In genomic region chr6:4801491-4802118, GRCh38 we compare ENCODE assay signal across 10 cellular contexts.
DNase-seq lines count a peak whose midpoint lies in the region; ATAC-seq and TF ChIP-seq lines count a peak whose summit lies in the region.
"Had no signal": no experiment of that assay in that cellular context is flagged by ENCODE, and none has a peak within 500 bp of the region (broad histone marks: within the 10 kb centered on the region; RNA-seq: fewer than 3 reads in every experiment).

No MANE protein-coding gene starts in this region.

- TF ChIP-seq CTCF in KMS-11 (conservative IDR thresholded peaks at IDR 0.05; ENCODE audit: low read depth, low read length) (no peak), nephron progenitor cell (IDR thresholded peaks at IDR 0.05) (no peak)

- peak; percentile 65 for ATAC-seq in HG02610 (IDR thresholded peaks at IDR 0.05; ENCODE audit: unreplicated experiment)

- H3K4me3 Mint-ChIP-seq in activated naive CD4-positive, alpha-beta T cell treated with anti-CD3 and anti-CD28 coated beads, Interleukin-2, amount 50 U/mL, for 24 hours, result peak overlapping the region; percentile 51
- no peak overlapping the region for H3K4me3 Mint-ChIP-seq in nephron progenitor cell

- peak overlapping the region; percentile 66 for H3K4me2 ChIP-seq in KMS-11

- peak overlapping the region; percentile 1; the same call in 1 of the 2 replicates for H3K9ac ChIP-seq in KMS-11

- no peak for DNase-seq in activated naive CD4-positive, alpha-beta T cell treated with Interleukin-2 at 50 U/mL for 16 hours
- DNase-seq in cerebellar nuclear complex (lab: John Stamatoyannopoulos, UW) (no peak), GDM1 (lab: John Stamatoyannopoulos, UW) (no peak), NCI-H226 (no peak), nephron progenitor cell (no peak)
- DNase-seq: AML-193, NCI-H1105 had no signal

- peaks cover 91% of the 10 kb centered on the region for H3K4me1 ChIP-seq in KMS-11 (ENCODE audit: low read depth, poor library complexity, severe bottlenecking)

- H3K4me1 Mint-ChIP-seq in activated naive CD4-positive, alpha-beta T cell treated with anti-CD3 and anti-CD28 coated beads, Interleukin-2, amount 50 U/mL, for 24 hours, result peaks cover 88% of the 10 kb centered on the region
- H3K4me1 Mint-ChIP-seq in nephron progenitor cell, result peaks cover 50% of the 10 kb centered on the region

- H3K27ac Mint-ChIP-seq in activated naive CD4-positive, alpha-beta T cell treated with anti-CD3 and anti-CD28 coated beads, Interleukin-2, amount 50 U/mL, for 24 hours, result peak overlapping the region; percentile 36
- H3K27ac Mint-ChIP-seq in nephron progenitor cell, result no peak overlapping the region

- H3K27me3 ChIP-seq in KMS-11 (ENCODE audit: insufficient read depth, low read depth), result no peaks in the 10 kb centered on the region

- peaks cover 7% of the 10 kb centered on the region for H3K36me3 Mint-ChIP-seq in activated naive CD4-positive, alpha-beta T cell treated with anti-CD3 and anti-CD28 coated beads, Interleukin-2, amount 50 U/mL, for 24 hours
- H3K36me3 Mint-ChIP-seq in nephron progenitor cell (ENCODE audit: low read depth), result peaks cover 34% of the 10 kb centered on the region

- H3K4me3 ChIP-seq in KMS-11 (IDR thresholded peaks at IDR 0.05; ENCODE audit: insufficient read depth, low read depth, low read length), result no peak overlapping the region

- peaks cover 74% of the 10 kb centered on the region for H4K20me1 ChIP-seq in KMS-11 (ENCODE audit: insufficient read depth)

- H2AFZ ChIP-seq in KMS-11 (ENCODE audit: low read depth), result no peak overlapping the region

- peak overlapping the region; percentile 44 for H3K27ac ChIP-seq in KMS-11

- peaks cover 98% of the 10 kb centered on the region for H3K79me2 ChIP-seq in KMS-11 (ENCODE audit: insufficient read depth, low read depth)

- H3K27me3 Mint-ChIP-seq in activated naive CD4-positive, alpha-beta T cell treated with anti-CD3 and anti-CD28 coated beads, Interleukin-2, amount 50 U/mL, for 24 hours, result no peaks in the 10 kb centered on the region
- H3K27me3 Mint-ChIP-seq in nephron progenitor cell (ENCODE audit: low read depth, poor library complexity), result no peaks in the 10 kb centered on the region

- H3K9me3 Mint-ChIP-seq in activated naive CD4-positive, alpha-beta T cell treated with anti-CD3 and anti-CD28 coated beads, Interleukin-2, amount 50 U/mL, for 24 hours, result no peaks in the 10 kb centered on the region
- peaks cover 38% of the 10 kb centered on the region for H3K9me3 Mint-ChIP-seq in nephron progenitor cell

- no peaks in the 10 kb centered on the region for H3K36me3 ChIP-seq in KMS-11 (ENCODE audit: insufficient read depth)
